ENCODE assay signal across 13 cellular contexts in the genomic region with DNA sequence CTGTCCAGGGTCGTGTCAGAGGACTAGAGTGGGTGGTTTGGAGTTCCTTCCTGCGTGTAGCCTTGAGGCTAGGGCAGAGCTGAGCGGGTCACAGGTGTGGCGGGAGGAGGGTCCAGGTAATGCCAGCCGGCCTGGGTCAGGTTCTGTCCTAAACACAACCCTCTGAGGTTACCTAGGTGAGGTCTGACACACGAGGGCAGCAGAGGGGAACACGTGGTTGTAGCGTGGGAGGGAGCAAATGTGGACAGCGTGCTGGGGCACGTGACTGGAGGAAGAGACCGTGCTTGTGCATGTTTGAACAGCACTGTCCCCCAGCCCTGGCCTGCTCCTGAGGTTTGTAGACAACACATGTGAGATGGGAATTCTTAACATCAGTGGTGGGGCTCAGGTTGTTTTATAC. TPM values are rescaled to one million over a fixed set of nuclear protein-coding genes. Genes with fewer than 3 reads are reported as not detected.
DNase-seq lines count a peak whose midpoint lies in the region; ATAC-seq and TF ChIP-seq lines count a peak whose summit lies in the region.
"Had no signal": no experiment of that assay in that cellular context is flagged by ENCODE, and none has a peak within 500 bp of the region (broad histone marks: within the 10 kb centered on the region; RNA-seq: fewer than 3 reads in every experiment).

No MANE protein-coding gene starts in this region.

- no peaks in the 10 kb centered on the region; the same call in 1 of the 2 replicates for H3F3A ChIP-seq in DOHH2 (ENCODE audit: control insufficient read depth, insufficient read depth)

- no peak for DNase-seq in T-helper 17 cell
- DNase-seq in right lobe of liver = peak in 1 of 3 donors; percentile 55
- DNase-seq in foreskin fibroblast = no peak
- no peak for DNase-seq in NCI-H774 (lab: John Stamatoyannopoulos, UW)
- DNase-seq: hypothalamus, trophoblast cell had no signal

- H3K27ac Mint-ChIP-seq in T-helper 17 cell = no peak overlapping the region

- WGBS in right lobe of liver (ENCODE audit: insufficient coverage, low coverage, low lambda C conversion rate, missing lambda C conversion rate) = 24% methylated on average over 9 of the region's 11 CpGs

- H3K4me2 ChIP-seq in DOHH2 (ENCODE audit: low read length) = peak overlapping the region; percentile 50; the same call in 1 of the 2 replicates
- H3K4me2 ChIP-seq: KMS-11 had no signal

- no peak for TF ChIP-seq CTCF in DOHH2 (IDR thresholded peaks at IDR 0.05; ENCODE audit: low read depth, low read length, poor library complexity, severe bottlenecking)
- no peak; the same call in 1 of the 2 replicates for TF ChIP-seq CTCF in HEK293 (tag by site-specific recombination; IDR thresholded peaks at IDR 0.05)
- no peak for TF ChIP-seq CTCF in right lobe of liver (IDR thresholded peaks at IDR 0.05)
- no peak for TF ChIP-seq CTCF in foreskin fibroblast (IDR thresholded peaks at IDR 0.05; ENCODE audit: low read depth, low read length)

- H3K9me3 ChIP-seq in DOHH2 (ENCODE audit: control insufficient read depth, insufficient read depth, low read length) = no peaks in the 10 kb centered on the region
- H3K9me3 ChIP-seq in HEK293 (ENCODE audit: control insufficient read depth, insufficient read depth, low read depth, low read length) = no peaks in the 10 kb centered on the region
- no peaks in the 10 kb centered on the region for H3K9me3 ChIP-seq in T-helper 17 cell (ENCODE audit: control insufficient read depth, low read length, poor library complexity, severe bottlenecking)
- H3K9me3 ChIP-seq in right lobe of liver = no peaks in the 10 kb centered on the region

- H3K4me3 Mint-ChIP-seq in T-helper 17 cell = peak overlapping the region; percentile 19

- H3K36me3 ChIP-seq in DOHH2 (ENCODE audit: control insufficient read depth, low read length) = no peaks in the 10 kb centered on the region
- H3K36me3 ChIP-seq in HEK293 (ENCODE audit: control insufficient read depth in 2 of 2, insufficient read depth in 1 of 2, low read length in 2 of 2) = no peaks in the 10 kb centered on the region
- H3K36me3 ChIP-seq in right lobe of liver = no peaks in the 10 kb centered on the region

- POLR2A ChIA-PET in HEK293 (lab: Yijun Ruan, JAX) = no interaction called here

- H3K79me2 ChIP-seq in DOHH2 (ENCODE audit: control insufficient read depth, low read length) = no peaks in the 10 kb centered on the region

- H3K4me3 ChIP-seq in DOHH2 (ENCODE audit: low read length) = no peak overlapping the region
- H3K4me3 ChIP-seq in HEK293 (ENCODE audit: low read depth, low read length) = no peak overlapping the region
- H3K4me3 ChIP-seq in right lobe of liver = no peak overlapping the region
- H3K4me3 ChIP-seq in foreskin fibroblast (ENCODE audit: low read depth in 1 of 2, low read length in 2 of 2) = no peak overlapping the region

- no peak overlapping the region for H3K27ac ChIP-seq in DOHH2 (ENCODE audit: low read depth, low read length)
- H3K27ac ChIP-seq in HEK293 (ENCODE audit: extremely low read depth, low read depth, low read length) = no peak overlapping the region
- no peak overlapping the region for H3K27ac ChIP-seq in right lobe of liver
- H3K27ac ChIP-seq: KMS-11 had no signal

- intact Hi-C loops in right lobe of liver (cut with DNase I) = no loop called here

- peaks cover 40% of the 10 kb centered on the region for H3K27me3 Mint-ChIP-seq in T-helper 17 cell

- H3K27me3 ChIP-seq in DOHH2 (ENCODE audit: control insufficient read depth, low read length) = no peaks in the 10 kb centered on the region
- no peaks in the 10 kb centered on the region for H3K27me3 ChIP-seq in right lobe of liver

- H3K4me1 ChIP-seq in DOHH2 (ENCODE audit: control insufficient read depth, low read length) (peaks cover 48% of the 10 kb centered on the region), HEK293 (ENCODE audit: control insufficient read depth, insufficient read depth, low read length) (no peaks in the 10 kb centered on the region), right lobe of liver (no peaks in the 10 kb centered on the region)

- no peak for TF ChIP-seq POLR2A in right lobe of liver (IDR thresholded peaks at IDR 0.05)

- no peaks in the 10 kb centered on the region for H4K20me1 ChIP-seq in DOHH2 (ENCODE audit: control insufficient read depth, insufficient read depth, low read depth, low read length)

- ATAC-seq in T-helper 17 cell = no peak
- ATAC-seq in right lobe of liver = peak; percentile 61 to 87 (median 70)
- ATAC-seq in HG03460 (IDR thresholded peaks at IDR 0.05; ENCODE audit: unreplicated experiment) = no peak
- ATAC-seq: sciatic nerve had no signal

- H3K36me3 Mint-ChIP-seq in T-helper 17 cell (ENCODE audit: low read depth) = no peaks in the 10 kb centered on the region

- no peaks in the 10 kb centered on the region for H3K9me2 ChIP-seq in DOHH2 (replicated peaks; ENCODE audit: control insufficient read depth, low read length)

- H3K4me1 Mint-ChIP-seq in T-helper 17 cell = peaks cover 5% of the 10 kb centered on the region

- CTCF ChIA-PET in HEK293 (lab: Yijun Ruan, JAX) = interaction anchor here (1.2 kb wide), 1 partner anchor 17 kb away, joined by 3 read pairs; a partner anchor contains a TSS

TF ChIP-seq in HEK293, 187 proteins besides CTCF, POLR2A, EP300 and RAD21:
- TF ChIP-seq ZFHX2 (tag by site-specific recombination; conservative IDR thresholded peaks at IDR 0.05) (peak; percentile 54), TCF7L2 (IDR thresholded peaks at IDR 0.05; ENCODE audit: borderline replicate concordance, low read depth, low read length) (no peak), EGR2 (tag by site-specific recombination; IDR thresholded peaks at IDR 0.05; ENCODE audit: low read depth) (peak; percentile 54; the same call in 1 of the 2 replicates)
TF ChIP-seq in HEK293: peak in this region for 2.

RNA-seq across cellular contexts. Expression of a gene that starts 13.1 kb away (rescaled TPM):
- total RNA-seq in T-helper 17 cell (not detected), right lobe of liver (under 1 TPM in 4 of 6 experiments, not detected in 2; 0.21 to 0.31 (median 0.24) TPM)
- total RNA-seq: T-helper 2 cell treated with Interferon-gamma antibody and Interleukin-4, amounts not matched to agents 100 ng/mL and 5 ng/mL, for 36 hours had no signal

RNA-seq across cellular contexts. Expression of a gene that starts 17.7 kb away (rescaled TPM):
- total RNA-seq in T-helper 17 cell (1 to 10 TPM in 1 of 2 donors, under 1 TPM in 1; 0.62 to 1.3 TPM), right lobe of liver (under 1 TPM in 2 of 6 experiments, not detected in 4; 0.60 to 0.68 TPM)

RNA-seq across cellular contexts. Expression of a gene that starts 44.8 kb away (rescaled TPM):
- total RNA-seq in T-helper 17 cell (not detected), right lobe of liver (not detected)
- total RNA-seq: aorta; sciatic nerve; T-helper 2 cell treated with Interferon-gamma antibody and Interleukin-4, amounts not matched to agents 100 ng/mL and 5 ng/mL, for 36 hours had no signal

Comparison
In these comparisons a context has a peak if more than half of its experiments do, and no peak if none do; other contexts are left out.
1. ATAC-seq: peak in right lobe of liver (4 of 4); none in T-helper 17 cell (single experiment) and HG03460 (single experiment).